ENCODE assay signal across 21 cellular contexts in the genomic region with DNA sequence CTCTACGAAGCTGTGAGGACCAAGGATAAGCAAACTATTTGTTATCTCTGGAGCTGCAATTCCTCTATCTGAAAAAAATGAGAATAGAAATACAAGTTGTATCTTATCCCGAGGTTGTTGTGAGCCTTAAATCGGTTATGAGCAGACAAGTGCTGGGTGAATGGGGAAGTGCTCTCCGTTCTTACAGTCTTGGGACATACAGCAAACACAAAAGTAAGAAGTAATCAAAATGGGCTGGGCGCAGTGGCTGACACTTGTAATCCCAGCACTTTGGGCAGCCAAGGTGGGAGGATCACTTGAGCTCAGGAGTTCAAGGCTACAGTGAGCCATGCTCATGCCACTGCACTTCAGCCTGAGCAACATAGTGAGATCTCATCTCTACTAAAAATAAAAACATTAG. TPM values are rescaled to one million over a fixed set of nuclear protein-coding genes. Genes with fewer than 3 reads are reported as not detected.
DNase-seq lines count a peak whose midpoint lies in the region; ATAC-seq and TF ChIP-seq lines count a peak whose summit lies in the region.
"Had no signal": no experiment of that assay in that cellular context is flagged by ENCODE, and none has a peak within 500 bp of the region (broad histone marks: within the 10 kb centered on the region; RNA-seq: fewer than 3 reads in every experiment).

No MANE protein-coding gene starts in this region.

- H3K27ac Mint-ChIP-seq in activated naive CD8-positive, alpha-beta T cell treated with anti-CD3 and anti-CD28 coated beads, Interleukin-2, amount 10 ng/mL, durations not matched to agents 7 days and 5 days: peak overlapping the region; percentile 99

- H3K9me3 ChIP-seq in right cardiac atrium (ENCODE audit: control insufficient read depth, low read length) (no peaks in the 10 kb centered on the region), OCI-LY1 (ENCODE audit: low read length) (no peaks in the 10 kb centered on the region), MM.1S (replicated peaks; ENCODE audit: insufficient read depth, low read length) (no peaks in the 10 kb centered on the region)
- H3K9me3 ChIP-seq: adrenal gland, SK-N-SH had no signal

- H3K4me3 ChIP-seq in right cardiac atrium (ENCODE audit: low read length): no peak overlapping the region
- H3K4me3 ChIP-seq in OCI-LY1 (ENCODE audit: low read depth, low read length, poor library complexity, severe bottlenecking): no peak overlapping the region
- no peak overlapping the region for H3K4me3 ChIP-seq in MM.1S (ENCODE audit: low read length)
- H3K4me3 ChIP-seq: adrenal gland, cardiac muscle cell, PC-9 had no signal

- no peaks in the 10 kb centered on the region for H3K4me1 ChIP-seq in right cardiac atrium (ENCODE audit: control insufficient read depth, insufficient read depth, low read length)
- peaks cover 80% of the 10 kb centered on the region for H3K4me1 ChIP-seq in OCI-LY1 (ENCODE audit: insufficient read depth, low read length, severe bottlenecking)
- no peaks in the 10 kb centered on the region for H3K4me1 ChIP-seq in MM.1S (ENCODE audit: low read length)
- H3K4me1 ChIP-seq: adrenal gland had no signal

- TF ChIP-seq CTCF in OCI-LY1 (IDR thresholded peaks at IDR 0.05; ENCODE audit: low read length): no peak
- TF ChIP-seq CTCF in MM.1S (IDR thresholded peaks at IDR 0.05; ENCODE audit: low read length): no peak

- H3K4me1 Mint-ChIP-seq in activated naive CD8-positive, alpha-beta T cell treated with anti-CD3 and anti-CD28 coated beads, Interleukin-2, amount 10 ng/mL, durations not matched to agents 7 days and 5 days: peaks cover 90% of the 10 kb centered on the region

- no peaks in the 10 kb centered on the region for H4K20me1 ChIP-seq in OCI-LY1 (ENCODE audit: insufficient read depth, low read length)
- H4K20me1 ChIP-seq in MM.1S (ENCODE audit: insufficient read depth, low read length): no peaks in the 10 kb centered on the region

- POLR2A ChIA-PET in activated naive CD8-positive, alpha-beta T cell treated with anti-CD3 and anti-CD28 coated beads, Interleukin-2, amount 10 ng/mL, durations not matched to agents 7 days and 5 days (lab: Charles Lee): interaction anchor here (0.9 to 1.6 kb wide), 4 partner anchors 9 to 60 kb away, joined by 3 to 5 read pairs (median 4); partner anchors contain the start of gene ITK

- H3K9me2 ChIP-seq in OCI-LY1 (ENCODE audit: low read depth, low read length): no peaks in the 10 kb centered on the region
- H3K9me2 ChIP-seq in MM.1S (replicated peaks; ENCODE audit: insufficient read depth, low read length): no peaks in the 10 kb centered on the region
- H3K9me2 ChIP-seq: SK-N-SH had no signal

- H2AFZ ChIP-seq in OCI-LY1 (ENCODE audit: low read length): no peak overlapping the region
- H2AFZ ChIP-seq in MM.1S (ENCODE audit: low read length): no peak overlapping the region
- H2AFZ ChIP-seq: PC-9 had no signal

- no peak overlapping the region for H3K27ac ChIP-seq in right cardiac atrium (ENCODE audit: low read length)
- H3K27ac ChIP-seq in OCI-LY1 (ENCODE audit: low read depth, low read length, poor library complexity, severe bottlenecking): peak overlapping the region; percentile 94
- H3K27ac ChIP-seq in MM.1S (ENCODE audit: low read length): no peak overlapping the region
- H3K27ac ChIP-seq: adrenal gland, cardiac muscle cell, PC-9 had no signal

- no peaks in the 10 kb centered on the region for H3K9me3 Mint-ChIP-seq in activated naive CD8-positive, alpha-beta T cell treated with anti-CD3 and anti-CD28 coated beads, Interleukin-2, amount 10 ng/mL, durations not matched to agents 7 days and 5 days

- no peaks in the 10 kb centered on the region for H3F3A ChIP-seq in OCI-LY1 (ENCODE audit: insufficient read depth, low read length)
- no peaks in the 10 kb centered on the region for H3F3A ChIP-seq in MM.1S (ENCODE audit: insufficient read depth, low read length)

- no peak overlapping the region for H3K4me2 ChIP-seq in OCI-LY1 (ENCODE audit: low read length)
- no peak overlapping the region for H3K4me2 ChIP-seq in MM.1S (ENCODE audit: low read depth, low read length)
- H3K4me2 ChIP-seq: PC-9, SK-N-SH had no signal

- H3K36me3 ChIP-seq in OCI-LY1 (ENCODE audit: insufficient read depth, low read length) (peaks cover 55% of the 10 kb centered on the region), MM.1S (replicated peaks; ENCODE audit: insufficient read depth, low read length) (no peaks in the 10 kb centered on the region)
- H3K36me3 ChIP-seq: adrenal gland, cardiac muscle cell had no signal

- DNase-seq in Right ventricle myocardium inferior (ENCODE audit: missing footprints): peak; percentile 53
- no peak for DNase-seq in right cardiac atrium
- no peak for DNase-seq in activated naive CD8-positive, alpha-beta T cell treated with anti-CD3 and anti-CD28 coated beads, Interleukin-2, amount 10 ng/mL, durations not matched to agents 7 days and 5 days
- no peak for DNase-seq in MM.1S
- DNase-seq in stimulated activated CD4-positive, alpha-beta T cell treated with anti-CD3 and anti-CD28 coated beads, Interleukin-4, amount 100 ng/mL, for 1 hour: no peak
- DNase-seq: activated CD8-positive, alpha-beta memory T cell treated with anti-CD3 and anti-CD28 coated beads, Interleukin-2, amount 50 U/mL, for 4 hours; adrenal gland; DMS 273 treated with DMSO at 0.1 percent for 48 hours; effector CD4-positive, alpha-beta T cell; glutamatergic neuron; GOT3; NCI-H2029 treated with DMSO at 0.1 percent for 48 hours; PC-9; SK-N-SH; stimulated activated CD4-positive, alpha-beta T cell treated with anti-CD3 and anti-CD28 coated beads, Interleukin-2, amount 100 ng/mL, for 48 hours had no signal

- no peaks in the 10 kb centered on the region for H3K27me3 ChIP-seq in right cardiac atrium (ENCODE audit: control insufficient read depth, insufficient read depth)
- no peaks in the 10 kb centered on the region for H3K27me3 ChIP-seq in OCI-LY1 (ENCODE audit: insufficient read depth, low read length)
- no peaks in the 10 kb centered on the region for H3K27me3 ChIP-seq in MM.1S (replicated peaks; ENCODE audit: insufficient read depth, low read length)
- H3K27me3 ChIP-seq: adrenal gland, cardiac muscle cell had no signal

- H3K9ac ChIP-seq in OCI-LY1 (ENCODE audit: low read length): no peak overlapping the region
- no peak overlapping the region for H3K9ac ChIP-seq in MM.1S (ENCODE audit: low read length)
- H3K9ac ChIP-seq: SK-N-SH had no signal

- ATAC-seq in Right ventricle myocardium inferior (no peak), right cardiac atrium (no peak), HG03108 (IDR thresholded peaks at IDR 0.05; ENCODE audit: unreplicated experiment) (no peak)
- no peak for ATAC-seq in activated naive CD8-positive, alpha-beta T cell treated with anti-CD3 and anti-CD28 coated beads, Interleukin-2, amount 10 ng/mL, durations not matched to agents 7 days and 5 days (ENCODE audit: low read depth)

- no peaks in the 10 kb centered on the region for H3K79me2 ChIP-seq in OCI-LY1 (ENCODE audit: insufficient read depth, low read length)
- H3K79me2 ChIP-seq in MM.1S (ENCODE audit: low read length): no peaks in the 10 kb centered on the region

- peaks cover 80% of the 10 kb centered on the region for H3K36me3 Mint-ChIP-seq in activated naive CD8-positive, alpha-beta T cell treated with anti-CD3 and anti-CD28 coated beads, Interleukin-2, amount 10 ng/mL, durations not matched to agents 7 days and 5 days

- intact Hi-C loops in Right ventricle myocardium inferior (cut with DNase I): no loop called here
- intact Hi-C loops in right cardiac atrium (cut with DNase I): no loop called here

- peak overlapping the region; percentile 83 for H3K4me3 Mint-ChIP-seq in activated naive CD8-positive, alpha-beta T cell treated with anti-CD3 and anti-CD28 coated beads, Interleukin-2, amount 10 ng/mL, durations not matched to agents 7 days and 5 days

- 70% methylated on average over 5 of the region's 5 CpGs for WGBS in right cardiac atrium

- no peaks in the 10 kb centered on the region for H3K27me3 Mint-ChIP-seq in activated naive CD8-positive, alpha-beta T cell treated with anti-CD3 and anti-CD28 coated beads, Interleukin-2, amount 10 ng/mL, durations not matched to agents 7 days and 5 days

RNA-seq across cellular contexts. Expression of gene ITK, which starts 31.7 kb away (rescaled TPM):
- total RNA-seq in Right ventricle myocardium inferior (0.51 TPM), right cardiac atrium (1 to 10 TPM in 1 of 4 donors, under 1 TPM in 3; 0.62 to 1.6 (median 0.84) TPM)
- 0.34 TPM for polyA plus RNA-seq in right cardiac atrium
- 100 to 1,000 TPM; 313 to 324 TPM for total RNA-seq in activated naive CD8-positive, alpha-beta T cell treated with anti-CD3 and anti-CD28 coated beads, Interleukin-2, amount 10 ng/mL, durations not matched to agents 7 days and 5 days
- total RNA-seq: cardiac muscle cell, MCF 10A, PC-9, temporal lobe had no signal
- polyA plus RNA-seq: cardiac muscle cell, SK-N-SH had no signal

RNA-seq across cellular contexts. Expression of gene GARIN3, which starts 46.2 kb away (rescaled TPM):
- total RNA-seq in Right ventricle myocardium inferior (not detected), right cardiac atrium (not detected)
- not detected for polyA plus RNA-seq in right cardiac atrium
- total RNA-seq in activated naive CD8-positive, alpha-beta T cell treated with anti-CD3 and anti-CD28 coated beads, Interleukin-2, amount 10 ng/mL, durations not matched to agents 7 days and 5 days: not detected
- total RNA-seq: adrenal gland, cardiac muscle cell, lower leg skin, MCF 10A, PC-9, temporal lobe had no signal
- polyA plus RNA-seq: adrenal gland, cardiac muscle cell, SK-N-SH had no signal

RNA-seq across cellular contexts. Expression of gene CYFIP2, which starts 53.6 kb away (rescaled TPM):
- total RNA-seq in Right ventricle myocardium inferior (29.6 TPM), right cardiac atrium (10 to 100 TPM; 33.4 to 43.8 (median 37.2) TPM)
- polyA plus RNA-seq in right cardiac atrium: 27.4 TPM
- 100 to 1,000 TPM; 458 to 480 TPM for total RNA-seq in activated naive CD8-positive, alpha-beta T cell treated with anti-CD3 and anti-CD28 coated beads, Interleukin-2, amount 10 ng/mL, durations not matched to agents 7 days and 5 days
- total RNA-seq: PC-9 had no signal

Comparison
In these comparisons a context has a peak if more than half of its experiments do, and no peak if none do; other contexts are left out.
1. RNA of gene ITK, which starts 31.7 kb away (total RNA-seq): 313 to 324 TPM in activated naive CD8-positive, alpha-beta T cell treated with anti-CD3 and anti-CD28 coated beads, Interleukin-2, amount 10 ng/mL, durations not matched to agents 7 days and 5 days; 0.62 to 1.6 TPM in right cardiac atrium and 0.51 TPM in Right ventricle myocardium inferior (single experiment); every median in the first group is over 100 times any median in the second.
2. RNA of gene CYFIP2, which starts 53.6 kb away (total RNA-seq): 458 to 480 TPM in activated naive CD8-positive, alpha-beta T cell treated with anti-CD3 and anti-CD28 coated beads, Interleukin-2, amount 10 ng/mL, durations not matched to agents 7 days and 5 days; 33.4 to 43.8 TPM in right cardiac atrium and 29.6 TPM in Right ventricle myocardium inferior (single experiment); every median in the first group is over 10 times any median in the second.